In the genomic region with DNA sequence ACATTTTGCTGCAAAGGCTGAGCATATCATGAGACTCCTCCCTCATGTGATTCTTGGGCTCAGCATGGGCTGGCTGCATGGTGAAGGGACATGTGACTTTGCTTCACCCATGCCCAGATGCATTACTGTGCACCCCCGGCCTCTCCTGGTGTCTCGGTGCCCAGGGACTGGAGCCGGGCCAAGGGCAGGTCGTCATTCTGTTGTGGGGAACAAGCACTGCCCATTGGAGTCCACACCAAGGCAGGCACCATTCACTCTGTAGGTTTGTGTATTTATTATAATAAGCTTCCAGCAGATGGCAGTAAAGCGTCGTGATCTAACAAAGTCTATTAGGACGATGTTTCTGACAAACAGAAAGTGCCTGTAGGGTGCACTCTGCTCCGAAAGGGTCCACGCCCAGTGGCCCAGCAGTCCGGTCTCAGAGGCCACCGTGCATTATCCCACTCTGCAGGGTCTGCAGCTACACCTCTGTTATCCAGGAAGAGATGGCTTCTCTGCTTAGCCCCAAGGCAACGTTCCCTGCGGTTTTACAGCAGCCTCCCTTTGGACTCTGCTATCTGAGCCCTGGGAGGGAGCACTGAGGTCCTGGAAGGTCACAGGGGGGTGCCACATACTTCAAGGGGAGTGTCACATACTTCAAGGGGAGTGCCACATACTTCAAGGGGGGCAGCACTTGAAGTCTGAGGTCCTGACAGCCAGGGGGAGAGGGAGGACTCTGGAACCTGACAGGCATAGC, we compare ENCODE assay signal across 8 cellular contexts.
DNase-seq lines count a peak whose midpoint lies in the region; ATAC-seq and TF ChIP-seq lines count a peak whose summit lies in the region.

No MANE protein-coding gene starts in this region.

- in situ Hi-C loops in GM13976 (cut with MboI; ENCODE audit: low sequenced_read_pairs, unreplicated experiment), result no loop called here

- intact Hi-C loops in sigmoid colon (cut with DNase I), result no loop called here

- H3K36me3 ChIP-seq in sigmoid colon, result no peaks in the 10 kb centered on the region

- H3K27me3 ChIP-seq in sigmoid colon, result no peaks in the 10 kb centered on the region

- no peak for TF ChIP-seq POLR2A in sigmoid colon (IDR thresholded peaks at IDR 0.05)

- WGBS in sigmoid colon, 2 donors, result 2 to 6% methylated on average over 13 of the region's 13 CpGs

- ATAC-seq in HG02840 (IDR thresholded peaks at IDR 0.05; ENCODE audit: low FRiP score, unreplicated experiment), result peak; percentile 95

- H3K4me1 ChIP-seq in sigmoid colon, result peaks cover 0 to 5% (median 3%) of the 10 kb centered on the region in 4 donors

- TF ChIP-seq EP300 in sigmoid colon (IDR thresholded peaks at IDR 0.05), result no peak

- peak; percentile 52 for DNase-seq in 8988T
- DNase-seq in GM13976 (ENCODE audit: low spot score), result peak; percentile 84
- DNase-seq in NCI-H1105 (lab: John Stamatoyannopoulos, UW), result peak; percentile 61
- DNase-seq in SKM-1 treated with dmso at 0.1 percent for 144 hours (lab: John Stamatoyannopoulos, UW; ENCODE audit: unreplicated experiment), result peak; percentile 65
- peak; percentile 86 for DNase-seq in astrocyte of the hippocampus (ENCODE audit: low read depth, low spot score)
- DNase-seq in hippocampal formation (lab: John Stamatoyannopoulos, UW), result peak; percentile 11 to 77
- DNase-seq in sigmoid colon, result no peak

- peak overlapping the region in 3 of 4 donors; percentile 30 to 43 (median 35) for H3K4me3 ChIP-seq in sigmoid colon

- TF ChIP-seq CTCF in GM13976 (IDR thresholded peaks at IDR 0.05; ENCODE audit: borderline replicate concordance, control extremely low read depth, extremely low read depth, insufficient read depth, missing control alignments) (peak; percentile 62), sigmoid colon (IDR thresholded peaks at IDR 0.05) (peak in 3 of 4 experiments; percentile 34 to 69 (median 46))

- no peaks in the 10 kb centered on the region for H3K9me3 ChIP-seq in sigmoid colon

- no peak overlapping the region for H3K27ac ChIP-seq in sigmoid colon
